Comparison of ENCODE assay signal across 2 cellular contexts in genomic region chr7:130936202-130936931, GRCh38.
TF ChIP-seq lines count a peak whose summit lies in the region.

No MANE protein-coding gene starts in this region.

TF ChIP-seq in IMR-90, 13 proteins besides CTCF, POLR2A, EP300 and RAD21:
- TF ChIP-seq ELK1 (IDR thresholded peaks at IDR 0.05; ENCODE audit: borderline replicate concordance, low read depth, low read length), result no peak
- no peak for TF ChIP-seq MAZ (IDR thresholded peaks at IDR 0.05; ENCODE audit: borderline replicate concordance, low read depth, low read length)
- no peak for TF ChIP-seq MXI1 (IDR thresholded peaks at IDR 0.05; ENCODE audit: borderline replicate concordance, low read depth, low read length)
- TF ChIP-seq USF2 (IDR thresholded peaks at IDR 0.05; ENCODE audit: low read depth, low read length), result no peak
- no peak for TF ChIP-seq RCOR1 (IDR thresholded peaks at IDR 0.05; ENCODE audit: insufficient replicate concordance, low read length)
- TF ChIP-seq CEBPB (IDR thresholded peaks at IDR 0.05; ENCODE audit: low read depth, low read length), result no peak
- TF ChIP-seq MAFK (IDR thresholded peaks at IDR 0.05; ENCODE audit: low read depth, low read length), result no peak
- TF ChIP-seq RFX5 (IDR thresholded peaks at IDR 0.05; ENCODE audit: low read depth, low read length), result no peak
- TF ChIP-seq SMC3 (IDR thresholded peaks at IDR 0.05; ENCODE audit: low read depth, low read length), result no peak
- TF ChIP-seq CHD1 (IDR thresholded peaks at IDR 0.05; ENCODE audit: low read depth, low read length), result no peak
- TF ChIP-seq BHLHE40 (IDR thresholded peaks at IDR 0.05; ENCODE audit: low read depth, low read length), result no peak
- no peak for TF ChIP-seq NFE2L2 (IDR thresholded peaks at IDR 0.05; ENCODE audit: low read depth, low read length)
- no peak for TF ChIP-seq FOS (IDR thresholded peaks at IDR 0.05; ENCODE audit: low read depth, low read length)

TF ChIP-seq in GM12878, 131 proteins besides CTCF, POLR2A, EP300 and RAD21:
- TF ChIP-seq BHLHE40 (IDR thresholded peaks at IDR 0.05; ENCODE audit: borderline replicate concordance in 1 of 2, low read depth in 2 of 2, low read length in 1 of 2), result peak in 1 of 2 experiments; percentile 52; a peak in 2 of 4 replicates
- TF ChIP-seq SRF (IDR thresholded peaks at IDR 0.05; ENCODE audit: low read depth in 2 of 2, low read length in 2 of 2), result no peak
- TF ChIP-seq SKIL (IDR thresholded peaks at IDR 0.05; ENCODE audit: low read depth, poor library complexity, severe bottlenecking), result no peak
- TF ChIP-seq POLR2AphosphoS5 (IDR thresholded peaks at IDR 0.05; ENCODE audit: low read length), result peak; percentile 55; the same call in 1 of the 2 replicates
- no peak for TF ChIP-seq CUX1 (IDR thresholded peaks at IDR 0.05; ENCODE audit: insufficient replicate concordance, low read depth, low read length)
- no peak for TF ChIP-seq MTA2 (IDR thresholded peaks at IDR 0.05; ENCODE audit: low read depth)
